Comparison of ENCODE assay signal across 10 cellular contexts in the genomic region with DNA sequence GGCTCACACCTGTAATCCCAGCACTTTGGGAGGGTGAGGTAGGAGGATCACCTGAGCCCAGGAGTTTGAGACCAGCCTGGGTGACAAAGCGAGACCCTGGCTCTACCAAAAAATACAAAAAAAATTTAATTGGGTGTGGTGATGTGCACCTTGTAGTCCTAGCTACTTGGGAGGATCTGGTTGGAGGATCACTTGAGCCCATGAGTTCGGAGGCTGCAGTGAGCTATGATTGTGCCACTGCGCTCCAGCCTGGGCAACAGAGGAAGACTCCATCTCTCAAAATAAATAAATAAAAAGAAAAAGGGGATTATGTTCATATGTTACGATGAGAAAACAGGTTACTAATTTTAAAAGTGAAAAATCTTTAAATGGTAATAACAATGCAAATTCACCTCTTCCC. TPM values are rescaled to one million over a fixed set of nuclear protein-coding genes. Genes with fewer than 3 reads are reported as not detected.
DNase-seq lines count a peak whose midpoint lies in the region; ATAC-seq, FAIRE-seq and TF ChIP-seq lines count a peak whose summit lies in the region.
"Had no signal": no experiment of that assay in that cellular context is flagged by ENCODE, and none has a peak within 500 bp of the region (broad histone marks: within the 10 kb centered on the region; RNA-seq: fewer than 3 reads in every experiment).

No MANE protein-coding gene starts in this region.

- ATAC-seq in Right ventricle myocardium inferior (no peak), right lobe of liver (no peak), GM19035 (IDR thresholded peaks at IDR 0.05; ENCODE audit: unreplicated experiment) (no peak)

- H3K4me3 ChIP-seq in right atrium auricular region (peak overlapping the region; percentile 59 to 74), right lobe of liver (peak overlapping the region; percentile 74 to 87 (median 77)), vagina (peak overlapping the region; percentile 66 to 96)

- H3K36me3 Mint-ChIP-seq in activated naive CD8-positive, alpha-beta T cell, result peaks cover 4% of the 10 kb centered on the region
- H3K36me3 Mint-ChIP-seq in chondrocyte (ENCODE audit: low read depth), result no peaks in the 10 kb centered on the region

- peak overlapping the region; percentile 76 to 79 for H3K27ac ChIP-seq in right atrium auricular region
- H3K27ac ChIP-seq in right lobe of liver, result peak overlapping the region; percentile 85 to 92 (median 86)
- H3K27ac ChIP-seq in vagina, result peak overlapping the region; percentile 89

- H3K9me3 Mint-ChIP-seq in activated naive CD8-positive, alpha-beta T cell (ENCODE audit: low read depth), result no peaks in the 10 kb centered on the region
- no peaks in the 10 kb centered on the region for H3K9me3 Mint-ChIP-seq in chondrocyte (ENCODE audit: low read depth)

- no peak for DNase-seq in right atrium auricular region (ENCODE audit: low spot score)
- no peak for DNase-seq in Right ventricle myocardium inferior (ENCODE audit: missing footprints)
- peak in 1 of 3 donors; percentile 24 for DNase-seq in right lobe of liver
- no peak for DNase-seq in vagina (ENCODE audit: extremely low spot score in 2 of 2)
- no peak for DNase-seq in GM19239 (ENCODE audit: insufficient read length, low spot score)
- no peak for DNase-seq in chondrocyte (ENCODE audit: low spot score)
- DNase-seq: cortex of kidney, SHP77 treated with DMSO at 0.1 percent for 48 hours had no signal

- peak overlapping the region; percentile 99 for H3K4me3 Mint-ChIP-seq in activated naive CD8-positive, alpha-beta T cell
- H3K4me3 Mint-ChIP-seq in chondrocyte (ENCODE audit: unreplicated experiment), result no peak overlapping the region

- H3K4me1 ChIP-seq in right atrium auricular region, result peaks cover 0 to 6% of the 10 kb centered on the region in 2 donors
- peaks cover 0 to 23% (median 7%) of the 10 kb centered on the region in 4 donors for H3K4me1 ChIP-seq in right lobe of liver
- H3K4me1 ChIP-seq in vagina, result peaks cover 34% of the 10 kb centered on the region

- intact Hi-C loops in Right ventricle myocardium inferior (cut with DNase I), result loop anchor here (10.0 kb wide), 1 partner anchor 415 kb away; a partner anchor contains a TSS
- intact Hi-C loops in right lobe of liver (cut with DNase I), result no loop called here
- intact Hi-C loops in vagina (cut with DNase I), result loop anchor here (5.0 to 10.0 kb wide), 2 partner anchors 165 to 823 kb away; no protein-coding TSS in a partner anchor

- no peaks in the 10 kb centered on the region for H3K36me3 ChIP-seq in right atrium auricular region
- peaks cover 0 to 7% (median 2%) of the 10 kb centered on the region in 4 donors for H3K36me3 ChIP-seq in right lobe of liver
- peaks cover 0 to 6% of the 10 kb centered on the region in 2 donors for H3K36me3 ChIP-seq in vagina

- H3K4me1 Mint-ChIP-seq in activated naive CD8-positive, alpha-beta T cell (ENCODE audit: low read depth), result peaks cover 51% of the 10 kb centered on the region
- H3K4me1 Mint-ChIP-seq in chondrocyte (ENCODE audit: low read depth), result peaks cover 22% of the 10 kb centered on the region

- 50% methylated on average over 3 of the region's 4 CpGs for WGBS in right lobe of liver (ENCODE audit: insufficient coverage, low coverage, low lambda C conversion rate, missing lambda C conversion rate)

- no peaks in the 10 kb centered on the region for H3K9me3 ChIP-seq in right atrium auricular region
- no peaks in the 10 kb centered on the region for H3K9me3 ChIP-seq in right lobe of liver
- no peaks in the 10 kb centered on the region for H3K9me3 ChIP-seq in vagina

- no peak for TF ChIP-seq CTCF in right atrium auricular region (IDR thresholded peaks at IDR 0.05)
- TF ChIP-seq CTCF in right lobe of liver (IDR thresholded peaks at IDR 0.05), result no peak
- TF ChIP-seq CTCF in vagina (IDR thresholded peaks at IDR 0.05), result no peak
- no peak for TF ChIP-seq CTCF in chondrocyte (IDR thresholded peaks at IDR 0.05)

- H3K27ac Mint-ChIP-seq in activated naive CD8-positive, alpha-beta T cell, result peak overlapping the region; percentile 75
- no peak overlapping the region for H3K27ac Mint-ChIP-seq in chondrocyte (ENCODE audit: unreplicated experiment)

- H3K27me3 ChIP-seq in right atrium auricular region (no peaks in the 10 kb centered on the region), right lobe of liver (no peaks in the 10 kb centered on the region), vagina (no peaks in the 10 kb centered on the region)

- TF ChIP-seq POLR2A in right lobe of liver (IDR thresholded peaks at IDR 0.05) (no peak), vagina (IDR thresholded peaks at IDR 0.05) (no peak)

- H3K27me3 Mint-ChIP-seq in activated naive CD8-positive, alpha-beta T cell, result no peaks in the 10 kb centered on the region
- no peaks in the 10 kb centered on the region for H3K27me3 Mint-ChIP-seq in chondrocyte (ENCODE audit: low read depth)

- FAIRE-seq in GM19239 (lab: Jason Lieb, UNC), result no peak

RNA-seq across cellular contexts. Expression of a gene that starts 1.0 kb away (rescaled TPM):
- total RNA-seq in right atrium auricular region (1 to 10 TPM; 4.3 to 6.2 TPM), Right ventricle myocardium inferior (4.3 TPM), right lobe of liver (10 to 100 TPM in 1 of 6 experiments, 1 to 10 TPM in 5; 2.6 to 13.1 (median 6.1) TPM), vagina (40.0 TPM), chondrocyte (2.7 to 3.4 TPM in 2 of 3 replicates, not detected in the other)

RNA-seq across cellular contexts. Expression of a gene that starts 33.0 kb away (rescaled TPM):
- total RNA-seq in right atrium auricular region (1 to 10 TPM; 2.9 to 9.7 TPM), Right ventricle myocardium inferior (4.5 TPM), right lobe of liver (10 to 100 TPM in 1 of 6 experiments, 1 to 10 TPM in 5; 5.4 to 10.3 (median 7.3) TPM), vagina (36.3 TPM), chondrocyte (22.3 to 32.2 TPM (median 23.2 TPM) in 3 replicates)

Comparison
In these comparisons a context has a peak if more than half of its experiments do, and no peak if none do; other contexts are left out.
1. intact Hi-C loops: an anchor here in Right ventricle myocardium inferior (10.0 kb wide) and vagina (5.0 to 10.0 kb wide); none called in right lobe of liver.